Comparison of ENCODE assay signal across 10 cellular contexts in genomic region chr2:235665656-235666239, GRCh38.
A peak's percentile ranks its signal among the peaks of the same experiment; 100 is the strongest.
DNase-seq lines count a peak whose midpoint lies in the region; ATAC-seq and TF ChIP-seq lines count a peak whose summit lies in the region.
"Had no signal": no experiment of that assay in that cellular context is flagged by ENCODE, and none has a peak within 500 bp of the region (broad histone marks: within the 10 kb centered on the region; RNA-seq: fewer than 3 reads in every experiment).

No MANE protein-coding gene starts in this region.

- no peak for ATAC-seq in HCT116
- peak; percentile 35 for ATAC-seq in SK-N-SH treated with all-trans-retinoic acid at 6 μM for 48 hours
- ATAC-seq in heart left ventricle, result peak in 1 of 4 donors; percentile 45
- ATAC-seq in stimulated activated effector memory CD8-positive, alpha-beta T cell treated with anti-CD3 and anti-CD28 coated beads, Interleukin-12 subunit alpha, Interleukin-12 subunit beta, amount 100 ng/mL, for 72 hours, result no peak
- no peak for ATAC-seq in HG03571 (IDR thresholded peaks at IDR 0.05; ENCODE audit: unreplicated experiment)
- no peak for ATAC-seq in HG03442 (IDR thresholded peaks at IDR 0.05; ENCODE audit: unreplicated experiment)
- ATAC-seq: stimulated activated naive CD8-positive, alpha-beta T cell treated with anti-CD3 and anti-CD28 coated beads, Interleukin-15, Interleukin-2, amounts not matched to agents 100 U/mL and 50 U/mL, for 24 hours had no signal

- peaks cover 64% of the 10 kb centered on the region for H3K79me2 ChIP-seq in HCT116 (ENCODE audit: insufficient read depth, low read length)

- no peaks in the 10 kb centered on the region for H3K36me3 ChIP-seq in HCT116 (ENCODE audit: control insufficient read depth in 1 of 2, insufficient read depth in 2 of 2, low read length in 2 of 2)
- H3K36me3 ChIP-seq in heart left ventricle, result no peaks in the 10 kb centered on the region

- no peaks in the 10 kb centered on the region for H3K36me3 Mint-ChIP-seq in stimulated activated effector memory CD8-positive, alpha-beta T cell treated with anti-CD3 and anti-CD28 coated beads, Interleukin-12 subunit alpha, Interleukin-12 subunit beta, amount 100 ng/mL, for 72 hours

- no peak overlapping the region for H2AFZ ChIP-seq in HCT116 (ENCODE audit: low read depth, low read length, poor library complexity, severe bottlenecking)

- no TSS peak for BruUV-seq in HCT116 (replicated peaks; lab: Mats Ljungman, UMichigan)

- CTCF ChIA-PET in HCT116 (lab: Charles Lee), result no interaction called here

- TF ChIP-seq CTCF in HCT116 (IDR thresholded peaks at IDR 0.05 in 2 of 3, conservative IDR thresholded peaks at IDR 0.05 in 1 of 3; ENCODE audit: borderline replicate concordance in 1 of 3, insufficient read depth in 1 of 3, low read depth in 2 of 3, low read length in 2 of 3), result no peak
- TF ChIP-seq CTCF in heart left ventricle (IDR thresholded peaks at IDR 0.05), result no peak

- no peak for TF ChIP-seq RAD21 in HCT116 (IDR thresholded peaks at IDR 0.05; ENCODE audit: low read depth)

- H3K9me3 Mint-ChIP-seq in stimulated activated effector memory CD8-positive, alpha-beta T cell treated with anti-CD3 and anti-CD28 coated beads, Interleukin-12 subunit alpha, Interleukin-12 subunit beta, amount 100 ng/mL, for 72 hours, result no peaks in the 10 kb centered on the region
- H3K9me3 Mint-ChIP-seq: T-helper 1 cell treated with Interleukin-12 subunit alpha and Interleukin-12 subunit beta and Interleukin-4 antibody, amounts not matched to agents 30 μg/mL and 1 μg/mL, for 36 hours had no signal

- H3K4me1 ChIP-seq in HCT116 (ENCODE audit: control insufficient read depth in 1 of 2, insufficient read depth in 2 of 2, low read length in 2 of 2) (peaks cover 15 to 24% of the 10 kb centered on the region in 2 experiments; a peak in 3 of 4 replicates), heart left ventricle (peaks cover 0 to 32% (median 15%) of the 10 kb centered on the region in 12 donors)

- peaks cover 17% of the 10 kb centered on the region for H3K4me1 Mint-ChIP-seq in stimulated activated effector memory CD8-positive, alpha-beta T cell treated with anti-CD3 and anti-CD28 coated beads, Interleukin-12 subunit alpha, Interleukin-12 subunit beta, amount 100 ng/mL, for 72 hours

- DNase-seq in HCT116 (ENCODE audit: low read depth, low spot score) (no peak), heart left ventricle (no peak), islet precursor cell (no peak)
- DNase-seq in stimulated activated effector memory CD8-positive, alpha-beta T cell treated with anti-CD3 and anti-CD28 coated beads, Interleukin-12 subunit alpha, Interleukin-12 subunit beta, amount 100 ng/mL, for 72 hours (ENCODE audit: low spot score in 2 of 2), result no peak
- DNase-seq in activated CD8-positive, alpha-beta memory T cell treated with anti-CD3 and anti-CD28 coated beads, Interleukin-2, amount 50 U/mL, for 4 hours, result no peak
- DNase-seq: stimulated activated naive CD8-positive, alpha-beta T cell treated with anti-CD3 and anti-CD28 coated beads, Interleukin-15, Interleukin-2, amounts not matched to agents 100 U/mL and 50 U/mL, for 24 hours had no signal

- WGBS in heart left ventricle, 4 donors, result 10 to 11% (median 10%) methylated on average over 13 of the region's 13 CpGs

- no peaks in the 10 kb centered on the region for H3K9me2 ChIP-seq in HCT116 (ENCODE audit: insufficient read depth)

- intact Hi-C loops in HCT116 (cut with micrococcal nuclease) (no loop called here), heart left ventricle (cut with DNase I) (loop anchor here in 5 of 10 donors (5.0 to 10.0 kb wide), 3 partner anchors 68 to 251 kb away; partner anchors contain the start of gene AGAP1 (in 1 of the 5))

- no peaks in the 10 kb centered on the region for H3K27me3 ChIP-seq in HCT116 (ENCODE audit: insufficient read depth, low read length)
- H3K27me3 ChIP-seq in heart left ventricle, result peaks cover 0 to 24% (median 0%) of the 10 kb centered on the region in 9 donors

- peak overlapping the region; percentile 46 for H3K9ac ChIP-seq in HCT116 (ENCODE audit: low read length)

- H3K4me2 ChIP-seq in HCT116 (ENCODE audit: low read length), result peak overlapping the region; percentile 73

- RAD21 ChIA-PET in HCT116 (lab: Charles Lee; ENCODE audit: low non-redundant PET in 1 of 2, low total read pairs in 2 of 2, uncharacterized antibody in 2 of 2, unreplicated experiment in 2 of 2), result no interaction called here

- H3K27ac ChIP-seq in HCT116 (ENCODE audit: low read depth, low read length) (no peak overlapping the region), heart left ventricle (peak overlapping the region in 1 of 12 donors; percentile 35)

- peak overlapping the region; percentile 44 for H3K27ac Mint-ChIP-seq in stimulated activated effector memory CD8-positive, alpha-beta T cell treated with anti-CD3 and anti-CD28 coated beads, Interleukin-12 subunit alpha, Interleukin-12 subunit beta, amount 100 ng/mL, for 72 hours
- H3K27ac Mint-ChIP-seq: T-helper 1 cell treated with Interleukin-12 subunit alpha and Interleukin-12 subunit beta and Interleukin-4 antibody, amounts not matched to agents 30 μg/mL and 1 μg/mL, for 36 hours had no signal

- POLR2A ChIA-PET in HCT116 (lab: Charles Lee), result interaction anchor here (0.9 kb wide), 1 partner anchor 43 kb away, joined by 3 read pairs; no protein-coding TSS in a partner anchor

- no peaks in the 10 kb centered on the region for H3K9me3 ChIP-seq in HCT116 (ENCODE audit: control insufficient read depth in 1 of 2, insufficient read depth in 1 of 2, low read depth in 1 of 2, low read length in 2 of 2)
- H3K9me3 ChIP-seq in heart left ventricle, result no peaks in the 10 kb centered on the region

- peak overlapping the region; percentile 60 for H3K4me3 Mint-ChIP-seq in stimulated activated effector memory CD8-positive, alpha-beta T cell treated with anti-CD3 and anti-CD28 coated beads, Interleukin-12 subunit alpha, Interleukin-12 subunit beta, amount 100 ng/mL, for 72 hours
- H3K4me3 Mint-ChIP-seq: T-helper 1 cell treated with Interleukin-12 subunit alpha and Interleukin-12 subunit beta and Interleukin-4 antibody, amounts not matched to agents 30 μg/mL and 1 μg/mL, for 36 hours had no signal

- TF ChIP-seq POLR2A in HCT116 (IDR thresholded peaks at IDR 0.05; ENCODE audit: borderline replicate concordance, extremely low read depth, insufficient read depth, insufficient read length), result no peak
- no peak for TF ChIP-seq POLR2A in heart left ventricle (IDR thresholded peaks at IDR 0.05)

- no peaks in the 10 kb centered on the region for H4K20me1 ChIP-seq in HCT116 (ENCODE audit: insufficient read depth)

- H3K4me3 ChIP-seq in HCT116 (replicated peaks in 1 of 2; ENCODE audit: low read depth in 1 of 2, low read length in 2 of 2) (peak overlapping the region; percentile 7 to 46), heart left ventricle (peak overlapping the region in 10 of 12 donors; percentile 17 to 54 (median 44))

TF ChIP-seq in HCT116, 20 proteins besides CTCF, POLR2A, EP300 and RAD21 (continues in another document):
- TF ChIP-seq POLR2AphosphoS5 (IDR thresholded peaks at IDR 0.05; ENCODE audit: low read depth, low read length), result no peak
- TF ChIP-seq SRF (IDR thresholded peaks at IDR 0.05; ENCODE audit: low read depth), result no peak
- TF ChIP-seq MAX (IDR thresholded peaks at IDR 0.05), result no peak
- no peak for TF ChIP-seq SP1 (IDR thresholded peaks at IDR 0.05; ENCODE audit: low read depth)
- TF ChIP-seq YY1 (IDR thresholded peaks at IDR 0.05; ENCODE audit: extremely low read depth, insufficient replicate concordance, low read depth, low read length), result no peak
- no peak for TF ChIP-seq ATF3 (IDR thresholded peaks at IDR 0.05)
- TF ChIP-seq ZNF274 (IDR thresholded peaks at IDR 0.05; ENCODE audit: low read depth, low read length), result no peak
- no peak for TF ChIP-seq CEBPB (IDR thresholded peaks at IDR 0.05; ENCODE audit: low read depth)
- no peak for TF ChIP-seq EZH2phosphoT487 (IDR thresholded peaks at IDR 0.05; ENCODE audit: borderline replicate concordance)
- TF ChIP-seq ELF1 (IDR thresholded peaks at IDR 0.05; ENCODE audit: borderline replicate concordance, low read depth), result no peak
- no peak for TF ChIP-seq SIN3A (IDR thresholded peaks at IDR 0.05; ENCODE audit: low read depth)

TF ChIP-seq in SK-N-SH treated with all-trans-retinoic acid at 6 μM for 48 hours, 23 proteins besides CTCF, POLR2A, EP300 and RAD21:
- TF ChIP-seq ZFP3 (CRISPR knock-in tag; IDR thresholded peaks at IDR 0.05), result no peak
- no peak for TF ChIP-seq SNAI2 (CRISPR knock-in tag; IDR thresholded peaks at IDR 0.05)
- no peak for TF ChIP-seq CSDC2 (CRISPR knock-in tag; IDR thresholded peaks at IDR 0.05)
- no peak for TF ChIP-seq ISL1 (CRISPR knock-in tag; IDR thresholded peaks at IDR 0.05)
TF ChIP-seq in SK-N-SH treated with all-trans-retinoic acid at 6 μM for 48 hours: peak in this region for 0.
